ENCODE assay signal across 8 cellular contexts in genomic region chr19:15479391-15480345, GRCh38. TPM values are rescaled to one million over a fixed set of nuclear protein-coding genes. Genes with fewer than 3 reads are reported as not detected.
DNase-seq lines count a peak whose midpoint lies in the region; TF ChIP-seq lines count a peak whose summit lies in the region.
"Had no signal": no experiment of that assay in that cellular context is flagged by ENCODE, and none has a peak within 500 bp of the region (broad histone marks: within the 10 kb centered on the region; RNA-seq: fewer than 3 reads in every experiment).

PGLYRP2 (minus strand) TSS chr19:15479501; CDS start chr19:15479371, 130 bp downstream.

- no peaks in the 10 kb centered on the region for H3K4me1 Mint-ChIP-seq in endodermal cell
- H3K4me1 Mint-ChIP-seq in activated CD4-positive, alpha-beta memory T cell treated with anti-CD3 and anti-CD28 coated beads, Interleukin-2, amount 10 ng/mL, durations not matched to agents 7 days and 5 days: peaks cover 35% of the 10 kb centered on the region

- H3K4me3 ChIP-seq in endodermal cell (ENCODE audit: low read length) (no peak within 1 kb of the TSS), prostate gland (no peak within 1 kb of the TSS), coronary artery (no peak within 1 kb of the TSS)

- H3K27ac Mint-ChIP-seq in endodermal cell: no peak within 1 kb of the TSS
- no peak within 1 kb of the TSS for H3K27ac Mint-ChIP-seq in activated CD4-positive, alpha-beta memory T cell treated with anti-CD3 and anti-CD28 coated beads, Interleukin-2, amount 10 ng/mL, durations not matched to agents 7 days and 5 days

- no peaks in the 10 kb centered on the region for H3K36me3 ChIP-seq in endodermal cell (ENCODE audit: control insufficient read depth, insufficient read depth, low read length)
- H3K36me3 ChIP-seq in prostate gland: no peaks in the 10 kb centered on the region

- peaks cover 4% of the 10 kb centered on the region for H3K27me3 Mint-ChIP-seq in endodermal cell (ENCODE audit: insufficient read depth)
- H3K27me3 Mint-ChIP-seq in activated CD4-positive, alpha-beta memory T cell treated with anti-CD3 and anti-CD28 coated beads, Interleukin-2, amount 10 ng/mL, durations not matched to agents 7 days and 5 days: peaks cover 3% of the 10 kb centered on the region

- no peaks in the 10 kb centered on the region for H3K27me3 ChIP-seq in endodermal cell (ENCODE audit: control insufficient read depth, insufficient read depth, low read length, poor library complexity, severe bottlenecking)
- no peaks in the 10 kb centered on the region for H3K27me3 ChIP-seq in prostate gland (replicated peaks; ENCODE audit: insufficient read depth)

- no peaks in the 10 kb centered on the region for H3K4me1 ChIP-seq in endodermal cell (ENCODE audit: control insufficient read depth, insufficient read depth, low read length)
- peaks cover 9% of the 10 kb centered on the region for H3K4me1 ChIP-seq in prostate gland (replicated peaks)

- no peak within 1 kb of the TSS for H3K4me3 Mint-ChIP-seq in endodermal cell
- no peak within 1 kb of the TSS for H3K4me3 Mint-ChIP-seq in activated CD4-positive, alpha-beta memory T cell treated with anti-CD3 and anti-CD28 coated beads, Interleukin-2, amount 10 ng/mL, durations not matched to agents 7 days and 5 days

- no peak within 1 kb of the TSS for H3K27ac ChIP-seq in endodermal cell (ENCODE audit: low read depth, low read length)
- H3K27ac ChIP-seq in prostate gland: peak within 1 kb of the TSS; percentile 58 to 76
- no peak within 1 kb of the TSS for H3K27ac ChIP-seq in coronary artery

- POLR2A ChIA-PET in activated CD4-positive, alpha-beta memory T cell treated with anti-CD3 and anti-CD28 coated beads, Interleukin-2, amount 10 ng/mL, durations not matched to agents 7 days and 5 days (lab: Charles Lee): interaction anchor here (0.9 to 3.3 kb wide), 3 partner anchors 13 to 16 kb away, joined by 3 to 14 read pairs (median 5); no protein-coding TSS in a partner anchor

- CTCF ChIA-PET in activated CD4-positive, alpha-beta memory T cell treated with anti-CD3 and anti-CD28 coated beads, Interleukin-2, amount 10 ng/mL, durations not matched to agents 7 days and 5 days (lab: Charles Lee): interaction anchor here (1.8 kb wide), 1 partner anchor 60 kb away, joined by 6 read pairs; no protein-coding TSS in a partner anchor

- peaks cover 74% of the 10 kb centered on the region for H3K9me3 Mint-ChIP-seq in endodermal cell
- H3K9me3 Mint-ChIP-seq in activated CD4-positive, alpha-beta memory T cell treated with anti-CD3 and anti-CD28 coated beads, Interleukin-2, amount 10 ng/mL, durations not matched to agents 7 days and 5 days: no peaks in the 10 kb centered on the region

- no peak for TF ChIP-seq POLR2A in prostate gland (IDR thresholded peaks at IDR 0.05)

- intact Hi-C loops in prostate gland (cut with DNase I): no loop called here

- TF ChIP-seq CTCF in endodermal cell (conservative IDR thresholded peaks at IDR 0.05): no peak
- peak; percentile 35 to 87 (median 75) for TF ChIP-seq CTCF in prostate gland (IDR thresholded peaks at IDR 0.05)
- no peak for TF ChIP-seq CTCF in coronary artery (IDR thresholded peaks at IDR 0.05)

- peaks cover 14% of the 10 kb centered on the region for H3K9me3 ChIP-seq in endodermal cell (ENCODE audit: control insufficient read depth, low read length)
- no peaks in the 10 kb centered on the region for H3K9me3 ChIP-seq in prostate gland

- DNase-seq in GF-D8 (lab: John Stamatoyannopoulos, UW): peak; percentile 59
- DNase-seq in MV-4-11 (lab: John Stamatoyannopoulos, UW): peak; percentile 19
- DNase-seq in endodermal cell: peak; percentile 65
- peak; percentile 86 for DNase-seq in prostate gland (ENCODE audit: low spot score)
- DNase-seq in coronary artery (ENCODE audit: low spot score): no peak
- no peak for DNase-seq in stimulated activated CD4-positive, alpha-beta T cell treated with anti-CD3 and anti-CD28 coated beads, Interleukin-4, amount 100 ng/mL, for 1 hour
- DNase-seq in activated CD4-positive, alpha-beta memory T cell treated with anti-CD3 and anti-CD28 coated beads, Interleukin-2, amount 10 ng/mL, durations not matched to agents 7 days and 5 days: no peak

- 81 to 86% methylated on average over 12 to 16 of the region's 16 CpGs for WGBS in endodermal cell (ENCODE audit: insufficient coverage in 1 of 2, insufficient read length in 1 of 2), 2 experiments
- WGBS in prostate gland: 55% methylated on average over 16 of the region's 16 CpGs

- no peaks in the 10 kb centered on the region for H3K36me3 Mint-ChIP-seq in endodermal cell (ENCODE audit: low read depth)
- no peaks in the 10 kb centered on the region for H3K36me3 Mint-ChIP-seq in activated CD4-positive, alpha-beta memory T cell treated with anti-CD3 and anti-CD28 coated beads, Interleukin-2, amount 10 ng/mL, durations not matched to agents 7 days and 5 days (ENCODE audit: low read depth)

- H3K9ac ChIP-seq in endodermal cell (ENCODE audit: extremely low read depth, low read length, poor library complexity, severe bottlenecking): no peak within 1 kb of the TSS

RNA-seq across cellular contexts. Expression of gene PGLYRP2, which starts in this region (rescaled TPM):
- total RNA-seq in endodermal cell (not detected), prostate gland (10 to 100 TPM in 1 of 2 donors, 1 to 10 TPM in 1; 9.2 to 31.9 TPM)
- not detected for polyA plus RNA-seq in endodermal cell (2013, experiment 1 of 2)
- not detected for polyA plus RNA-seq in endodermal cell (2013, experiment 2 of 2)
- total RNA-seq in activated CD4-positive, alpha-beta memory T cell treated with anti-CD3 and anti-CD28 coated beads, Interleukin-2, amount 10 ng/mL, durations not matched to agents 7 days and 5 days: under 1 TPM; 0.08 to 0.10 TPM
- total RNA-seq: mesenteric fat pad had no signal

Comparison
In these comparisons a context has a peak if more than half of its experiments do, and no peak if none do; other contexts are left out.
1. RNA of gene PGLYRP2 (total RNA-seq): 9.2 to 31.9 TPM in prostate gland; 0.08 to 0.10 TPM in activated CD4-positive, alpha-beta memory T cell treated with anti-CD3 and anti-CD28 coated beads, Interleukin-2, amount 10 ng/mL, durations not matched to agents 7 days and 5 days and not detected in endodermal cell; every median in the first group is over 4 times any median in the second.
2. Peak in DNase-seq in endodermal cell; RNA of the gene not detected or under 1 TPM.
3. DNase-seq: peak in GF-D8 (single experiment), MV-4-11 (single experiment) and prostate gland (single experiment); none in coronary artery (single experiment), stimulated activated CD4-positive, alpha-beta T cell treated with anti-CD3 and anti-CD28 coated beads, Interleukin-4, amount 100 ng/mL, for 1 hour (single experiment) and activated CD4-positive, alpha-beta memory T cell treated with anti-CD3 and anti-CD28 coated beads, Interleukin-2, amount 10 ng/mL, durations not matched to agents 7 days and 5 days (single experiment).
4. H3K27ac ChIP-seq: peak in prostate gland (2 of 2); none in endodermal cell (single experiment) and coronary artery (0 of 2).
5. CTCF ChIP-seq: peak in prostate gland (4 of 4); none in endodermal cell (single experiment) and coronary artery (single experiment).